Comparison of ENCODE assay signal across 37 cellular contexts in genomic region chr6:77812304-77812703, GRCh38.
"Had no signal": no experiment of that assay in that cellular context is flagged by ENCODE, and none has a peak within 500 bp of the region (broad histone marks: within the 10 kb centered on the region; RNA-seq: fewer than 3 reads in every experiment).

No MANE protein-coding gene starts in this region.

- H3K27me3 Mint-ChIP-seq: activated B cell treated with CpG ODN at 0.5 μM for 24 hours; activated CD4-positive, alpha-beta memory T cell treated with anti-CD3 and anti-CD28 coated beads for 36 hours; activated CD4-positive, alpha-beta T cell treated with anti-CD3 and anti-CD28 coated beads, Interleukin-2, amount 10 ng/mL, durations not matched to agents 24 days and 14 days; activated CD8-positive, alpha-beta T cell treated with anti-CD3 and anti-CD28 coated beads for 36 hours; activated naive CD8-positive, alpha-beta T cell treated with anti-CD3 and anti-CD28 coated beads for 36 hours; activated T-helper 17 cell treated with anti-CD3 and anti-CD28 coated beads, Interleukin-2, amount 50 U/mL, for 72 hours; brain; central memory CD8-positive, alpha-beta T cell had no signal

- H3K36me3 Mint-ChIP-seq: activated CD4-positive, alpha-beta memory T cell treated with anti-CD3 and anti-CD28 coated beads for 36 hours; activated naive CD4-positive, alpha-beta T cell treated with anti-CD3 and anti-CD28 coated beads, Interleukin-2, amount 50 U/mL, for 72 hours; activated naive CD8-positive, alpha-beta T cell treated with anti-CD3 and anti-CD28 coated beads for 36 hours; brain had no signal

- DNase-seq: activated B cell treated with CpG ODN at 0.5 μM for 24 hours; activated CD4-positive, alpha-beta memory T cell treated with anti-CD3 and anti-CD28 coated beads for 36 hours; activated CD4-positive, alpha-beta T cell treated with anti-CD3 and anti-CD28 coated beads for 4 hours; activated CD4-positive, alpha-beta T cell treated with anti-CD3 and anti-CD28 coated beads, Interleukin-2, amount 10 ng/mL, durations not matched to agents 24 days and 14 days; activated CD4-positive, alpha-beta T cell treated with anti-CD3 and anti-CD28 coated beads, Interleukin-2, amount 50 U/mL, for 1 hour; activated CD4-positive, alpha-beta T cell treated with anti-CD3 and anti-CD28 coated beads, Interleukin-2, amount 50 U/mL, for 4 hours; activated CD4-positive, CD25-positive, alpha-beta regulatory T cell treated with anti-CD3 and anti-CD28 coated beads, Interleukin-2, amount 50 U/mL, for 72 hours; activated CD8-positive, alpha-beta memory T cell treated with anti-CD3 and anti-CD28 coated beads, Interleukin-2, amount 50 U/mL, for 4 hours; activated CD8-positive, alpha-beta T cell treated with anti-CD3 and anti-CD28 coated beads for 36 hours; activated effector memory CD4-positive, alpha-beta T cell treated with anti-CD3 and anti-CD28 coated beads, Interleukin-2, amount 50 U/mL, for 16 hours; activated gamma-delta T cell treated with Interleukin-2 at 50 U/mL for 16 hours; activated naive CD4-positive, alpha-beta T cell; activated naive CD4-positive, alpha-beta T cell treated with anti-CD3 and anti-CD28 coated beads for 36 hours; activated naive CD4-positive, alpha-beta T cell treated with anti-CD3 and anti-CD28 coated beads, Interleukin-2, amount 50 U/mL, for 16 hours; activated naive CD8-positive, alpha-beta T cell treated with anti-CD3 and anti-CD28 coated beads for 36 hours; activated T-cell treated with anti-CD3 and anti-CD28 coated beads for 4 hours; activated T-cell treated with anti-CD3 and anti-CD28 coated beads, Interleukin-2, amount 50 U/mL, for 1 hour; activated T-cell treated with anti-CD3 and anti-CD28 coated beads, Interleukin-2, amount 50 U/mL, for 4 hours; activated T-cell treated with anti-CD3 and anti-CD28 coated beads, Interleukin-2, amount 50 U/mL, for 72 hours; amygdala; anterior cingulate cortex; caudate nucleus; cerebellar nuclear complex; T-helper 2 cell; T-helper 9 cell had no signal

- H3K9me3 Mint-ChIP-seq: activated CD4-positive, alpha-beta memory T cell treated with anti-CD3 and anti-CD28 coated beads for 36 hours; activated naive CD4-positive, alpha-beta T cell treated with anti-CD3 and anti-CD28 coated beads for 36 hours; activated naive CD8-positive, alpha-beta T cell treated with anti-CD3 and anti-CD28 coated beads for 36 hours; activated T-cell treated with anti-CD3 and anti-CD28 coated beads, Interleukin-2, amount 50 U/mL, for 4 hours; activated T-helper 1 cell treated with anti-CD3 and anti-CD28 coated beads, Interleukin-12 subunit alpha, Interleukin-12 subunit beta, Interleukin-2, Interleukin-4 antibody, amounts not matched to agents 30 ng/mL and 10 ng/mL and 1 ng/mL, durations not matched to agents 14 hours and 24 hours and 36 hours; activated T-helper 17 cell treated with anti-CD3 and anti-CD28 coated beads, Interleukin-2, amount 50 U/mL, for 72 hours; brain; T-helper 1 cell treated with Interleukin-12 subunit alpha and Interleukin-12 subunit beta and Interleukin-4 antibody, amounts not matched to agents 30 μg/mL and 1 μg/mL, for 36 hours had no signal

- H3K4me3 ChIP-seq: ascending aorta, cardiac muscle cell had no signal

- H3K27me3 ChIP-seq: ascending aorta, cardiac muscle cell had no signal

- H3K4me3 Mint-ChIP-seq: activated B cell treated with CpG ODN at 0.5 μM for 24 hours; activated CD4-positive, alpha-beta memory T cell treated with anti-CD3 and anti-CD28 coated beads for 36 hours; activated CD4-positive, alpha-beta T cell treated with anti-CD3 and anti-CD28 coated beads, Interleukin-2, amount 10 ng/mL, durations not matched to agents 24 days and 14 days; activated CD8-positive, alpha-beta T cell treated with anti-CD3 and anti-CD28 coated beads for 36 hours; activated naive CD4-positive, alpha-beta T cell treated with anti-CD3 and anti-CD28 coated beads for 36 hours; activated naive CD8-positive, alpha-beta T cell treated with anti-CD3 and anti-CD28 coated beads for 36 hours; activated T-cell treated with anti-CD3 and anti-CD28 coated beads, Interleukin-2, amount 50 U/mL, for 4 hours; activated T-cell treated with anti-CD3 and anti-CD28 coated beads, Interleukin-2, amount 50 U/mL, for 72 hours; activated T-helper 1 cell treated with anti-CD3 and anti-CD28 coated beads, Interleukin-12 subunit alpha, Interleukin-12 subunit beta, Interleukin-2, Interleukin-4 antibody, amounts not matched to agents 30 ng/mL and 10 ng/mL and 1 ng/mL, durations not matched to agents 14 hours and 24 hours and 36 hours; activated T-helper 17 cell treated with anti-CD3 and anti-CD28 coated beads, Interleukin-2, amount 50 U/mL, for 72 hours; brain; central memory CD8-positive, alpha-beta T cell; T-helper 1 cell treated with Interleukin-12 subunit alpha and Interleukin-12 subunit beta and Interleukin-4 antibody, amounts not matched to agents 30 μg/mL and 1 μg/mL, for 36 hours; T-helper 2 cell treated with Interferon-gamma antibody and Interleukin-4, amounts not matched to agents 5 μg/mL and 100 μg/mL, for 36 hours had no signal

- H3K27ac Mint-ChIP-seq: activated B cell treated with CpG ODN at 0.5 μM for 24 hours; activated CD4-positive, alpha-beta memory T cell treated with anti-CD3 and anti-CD28 coated beads for 36 hours; activated CD4-positive, alpha-beta T cell treated with anti-CD3 and anti-CD28 coated beads, Interleukin-2, amount 10 ng/mL, durations not matched to agents 24 days and 14 days; activated CD8-positive, alpha-beta T cell treated with anti-CD3 and anti-CD28 coated beads for 36 hours; activated naive CD4-positive, alpha-beta T cell treated with anti-CD3 and anti-CD28 coated beads for 36 hours; activated naive CD4-positive, alpha-beta T cell treated with anti-CD3 and anti-CD28 coated beads, Interleukin-2, amount 50 U/mL, for 72 hours; activated naive CD8-positive, alpha-beta T cell treated with anti-CD3 and anti-CD28 coated beads for 36 hours; activated T-cell treated with anti-CD3 and anti-CD28 coated beads, Interleukin-2, amount 50 U/mL, for 72 hours; activated T-helper 1 cell treated with anti-CD3 and anti-CD28 coated beads, Interleukin-12 subunit alpha, Interleukin-12 subunit beta, Interleukin-2, Interleukin-4 antibody, amounts not matched to agents 30 ng/mL and 10 ng/mL and 1 ng/mL, durations not matched to agents 14 hours and 24 hours and 36 hours; activated T-helper 17 cell treated with anti-CD3 and anti-CD28 coated beads, Interleukin-2, amount 50 U/mL, for 72 hours; brain; T-helper 1 cell treated with Interleukin-12 subunit alpha and Interleukin-12 subunit beta and Interleukin-4 antibody, amounts not matched to agents 30 μg/mL and 1 μg/mL, for 36 hours; T-helper 2 cell treated with Interferon-gamma antibody and Interleukin-4, amounts not matched to agents 5 μg/mL and 100 μg/mL, for 36 hours had no signal

- ATAC-seq: activated CD8-positive, alpha-beta T cell treated with anti-CD3 and anti-CD28 coated beads for 36 hours; activated naive CD4-positive, alpha-beta T cell treated with anti-CD3 and anti-CD28 coated beads, Interleukin-2, amount 50 U/mL, for 72 hours; activated T-cell treated with anti-CD3 and anti-CD28 coated beads, Interleukin-2, amount 50 U/mL, for 4 hours; activated T-cell treated with anti-CD3 and anti-CD28 coated beads, Interleukin-2, amount 50 U/mL, for 72 hours; activated T-helper 17 cell treated with anti-CD3 and anti-CD28 coated beads, Interleukin-2, amount 50 U/mL, for 72 hours had no signal

- H3K27ac ChIP-seq: ascending aorta, cardiac muscle cell, VCaP had no signal

- H3K4me1 ChIP-seq: ascending aorta had no signal

- H3K9me3 ChIP-seq: ascending aorta had no signal

- FAIRE-seq: bronchial epithelial cell, TTC549 had no signal

- H3K4me1 Mint-ChIP-seq: activated B cell treated with CpG ODN at 0.5 μM for 24 hours; activated CD4-positive, alpha-beta T cell treated with anti-CD3 and anti-CD28 coated beads, Interleukin-2, amount 10 ng/mL, durations not matched to agents 24 days and 14 days; activated naive CD8-positive, alpha-beta T cell treated with anti-CD3 and anti-CD28 coated beads for 36 hours; activated T-helper 17 cell treated with anti-CD3 and anti-CD28 coated beads, Interleukin-2, amount 50 U/mL, for 72 hours; brain; central memory CD8-positive, alpha-beta T cell had no signal

- H3K36me3 ChIP-seq: ascending aorta, cardiac muscle cell had no signal
